14 cellular contexts compared by ENCODE assay signal in the genomic region with DNA sequence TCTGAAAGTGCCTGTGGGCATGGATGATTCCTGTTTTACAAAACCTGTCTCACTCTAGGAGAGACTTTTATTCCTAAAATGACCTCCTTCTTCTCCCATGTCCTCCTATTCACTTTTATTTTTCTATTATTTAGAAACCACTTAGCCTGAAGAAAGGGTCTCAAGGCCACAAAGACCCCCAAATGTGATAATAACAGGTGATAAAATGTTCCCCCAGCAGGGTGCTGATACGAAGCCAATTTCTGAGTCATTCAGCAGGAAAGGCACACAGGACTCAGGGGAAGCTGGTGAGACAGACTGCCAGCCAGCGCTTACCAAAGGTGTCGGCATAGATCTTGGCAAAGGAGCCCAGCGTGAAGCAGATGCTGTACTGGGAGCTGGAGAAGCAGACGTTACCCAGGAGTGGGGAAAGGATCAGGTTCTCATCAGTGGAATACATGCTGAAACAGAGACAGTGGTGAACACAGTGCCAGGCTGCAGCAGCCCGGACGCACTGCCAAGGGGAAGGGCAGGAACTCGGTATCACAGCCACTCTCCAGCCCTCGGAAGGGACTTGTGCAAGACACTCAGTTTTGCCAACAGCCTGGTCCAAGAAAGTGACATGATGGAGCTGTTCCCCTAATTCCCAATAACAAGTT. TPM values are rescaled to one million over a fixed set of nuclear protein-coding genes. Genes with fewer than 3 reads are reported as not detected.
DNase-seq lines count a peak whose midpoint lies in the region; ATAC-seq and TF ChIP-seq lines count a peak whose summit lies in the region.
"Had no signal": no experiment of that assay in that cellular context is flagged by ENCODE, and none has a peak within 500 bp of the region (broad histone marks: within the 10 kb centered on the region; RNA-seq: fewer than 3 reads in every experiment).

No MANE protein-coding gene starts in this region.

- peaks cover 0 to 89% of the 10 kb centered on the region in 2 donors for H3K36me3 ChIP-seq in adrenal gland (replicated peaks in 1 of 2)

- H3K27ac Mint-ChIP-seq in naive thymus-derived CD8-positive, alpha-beta T cell = peak overlapping the region in 1 of 10 donors; percentile 73
- H3K27ac Mint-ChIP-seq in activated CD4-positive, alpha-beta T cell treated with anti-CD3 and anti-CD28 coated beads, Interleukin-2, amount 10 ng/mL, durations not matched to agents 24 days and 14 days = no peak overlapping the region
- H3K27ac Mint-ChIP-seq: type B pancreatic cell had no signal

- POLR2A ChIA-PET in naive thymus-derived CD8-positive, alpha-beta T cell (lab: Charles Lee) = no interaction called here

- ATAC-seq in left colon = peak; percentile 21
- no peak for ATAC-seq in naive thymus-derived CD8-positive, alpha-beta T cell
- ATAC-seq in GM18868 (IDR thresholded peaks at IDR 0.05; ENCODE audit: unreplicated experiment) = no peak

- no peaks in the 10 kb centered on the region for H3K4me1 Mint-ChIP-seq in naive thymus-derived CD8-positive, alpha-beta T cell
- no peaks in the 10 kb centered on the region for H3K4me1 Mint-ChIP-seq in activated CD4-positive, alpha-beta T cell treated with anti-CD3 and anti-CD28 coated beads, Interleukin-2, amount 10 ng/mL, durations not matched to agents 24 days and 14 days

- no peaks in the 10 kb centered on the region for H3K9me3 ChIP-seq in adrenal gland (replicated peaks in 1 of 3)

- no peak for TF ChIP-seq POLR2A in adrenal gland (IDR thresholded peaks at IDR 0.05)

- no peak for TF ChIP-seq CTCF in adrenal gland (IDR thresholded peaks at IDR 0.05)

- 46 to 62% (median 59%) methylated on average over 6 to 9 of the region's 9 CpGs for WGBS in adrenal gland, 4 donors

- H3K27me3 ChIP-seq in adrenal gland = no peaks in the 10 kb centered on the region

- H3K4me3 ChIP-seq in adrenal gland = no peak overlapping the region

- peaks cover 0 to 91% (median 24%) of the 10 kb centered on the region in 3 donors for H3K36me3 Mint-ChIP-seq in naive thymus-derived CD8-positive, alpha-beta T cell
- H3K36me3 Mint-ChIP-seq in activated CD4-positive, alpha-beta T cell treated with anti-CD3 and anti-CD28 coated beads, Interleukin-2, amount 10 ng/mL, durations not matched to agents 24 days and 14 days (ENCODE audit: low read depth) = peaks cover 59% of the 10 kb centered on the region

- DNase-seq in A172 (ENCODE audit: low spot score) (peak; percentile 67), NCI-H146 treated with DMSO at 0.1 percent for 48 hours (lab: John Stamatoyannopoulos, UW; ENCODE audit: unreplicated experiment) (peak; percentile 96), adrenal gland (peak in 6 of 7 donors; percentile 38 to 74 (median 62)), left colon (peak in 1 of 2 donors; percentile 68), ecto neural progenitor cell (ENCODE audit: low spot score) (no peak)
- DNase-seq in naive thymus-derived CD8-positive, alpha-beta T cell = no peak
- no peak for DNase-seq in activated CD4-positive, alpha-beta T cell treated with anti-CD3 and anti-CD28 coated beads, Interleukin-2, amount 10 ng/mL, durations not matched to agents 24 days and 14 days
- DNase-seq: activated CD8-positive, alpha-beta memory T cell treated with anti-CD3 and anti-CD28 coated beads, Interleukin-2, amount 50 U/mL, for 4 hours; DMS153; H7; NCI-H187 treated with DMSO at 0.1 percent for 48 hours had no signal

- H3K27ac ChIP-seq in adrenal gland = peak overlapping the region in 1 of 5 donors; percentile 42

- H3K9me3 Mint-ChIP-seq in naive thymus-derived CD8-positive, alpha-beta T cell = no peaks in the 10 kb centered on the region
- H3K9me3 Mint-ChIP-seq in activated CD4-positive, alpha-beta T cell treated with anti-CD3 and anti-CD28 coated beads, Interleukin-2, amount 10 ng/mL, durations not matched to agents 24 days and 14 days = no peaks in the 10 kb centered on the region
- H3K9me3 Mint-ChIP-seq: type B pancreatic cell had no signal

- H3K4me1 ChIP-seq in adrenal gland (replicated peaks in 1 of 2) = peaks cover 0 to 5% of the 10 kb centered on the region in 2 donors

- no peaks in the 10 kb centered on the region for H3K27me3 Mint-ChIP-seq in naive thymus-derived CD8-positive, alpha-beta T cell
- H3K27me3 Mint-ChIP-seq in activated CD4-positive, alpha-beta T cell treated with anti-CD3 and anti-CD28 coated beads, Interleukin-2, amount 10 ng/mL, durations not matched to agents 24 days and 14 days = no peaks in the 10 kb centered on the region
- H3K27me3 Mint-ChIP-seq: type B pancreatic cell had no signal

- intact Hi-C loops in adrenal gland (cut with DNase I) (no loop called here), left colon (cut with DNase I, micrococcal nuclease) (no loop called here)
- intact Hi-C loops in activated CD4-positive, alpha-beta T cell treated with anti-CD3 and anti-CD28 coated beads, Interleukin-2, amount 10 ng/mL, durations not matched to agents 24 days and 14 days (cut with micrococcal nuclease) = no loop called here

- no peak overlapping the region for H3K4me3 Mint-ChIP-seq in naive thymus-derived CD8-positive, alpha-beta T cell
- H3K4me3 Mint-ChIP-seq in activated CD4-positive, alpha-beta T cell treated with anti-CD3 and anti-CD28 coated beads, Interleukin-2, amount 10 ng/mL, durations not matched to agents 24 days and 14 days = no peak overlapping the region
- H3K4me3 Mint-ChIP-seq: type B pancreatic cell had no signal

RNA-seq across cellular contexts. Expression of gene HIGD1B, which starts 24.6 kb away (rescaled TPM):
- total RNA-seq in A172 (2014; rRNA removed; shearing (Covaris generic)) = not detected in 2 replicates
- under 1 TPM in 1 of 8 donors, not detected in 7; 0.50 TPM for total RNA-seq in adrenal gland
- 1 to 10 TPM in 2 of 3 donors, not detected in 1; 1.7 to 7.1 TPM for polyA plus RNA-seq in adrenal gland
- total RNA-seq in left colon = 1 to 10 TPM in 1 of 2 donors, not detected in 1; 1.3 TPM
- total RNA-seq in naive thymus-derived CD8-positive, alpha-beta T cell = not detected
- under 1 TPM in 2 of 3 donors, not detected in 1; 0.35 to 0.75 TPM for polyA plus RNA-seq in naive thymus-derived CD8-positive, alpha-beta T cell
- total RNA-seq in activated CD4-positive, alpha-beta T cell treated with anti-CD3 and anti-CD28 coated beads, Interleukin-2, amount 10 ng/mL, durations not matched to agents 24 days and 14 days = not detected in 2 replicates
- total RNA-seq: H7 had no signal
- polyA plus RNA-seq: AG04450 had no signal

RNA-seq across cellular contexts. Expression of gene EFTUD2, which starts 27.0 kb away (rescaled TPM):
- 185 and 215 TPM in 2 replicates for total RNA-seq in A172 (2014; rRNA removed; shearing (Covaris generic))
- 100 to 1,000 TPM in 2 of 8 donors, 10 to 100 TPM in 6; 51.2 to 104 (median 87.2) TPM for total RNA-seq in adrenal gland
- 100 to 1,000 TPM in 1 of 3 donors, 10 to 100 TPM in 2; 30.5 to 122 (median 45.8) TPM for polyA plus RNA-seq in adrenal gland
- 10 to 100 TPM; 72.6 to 77.5 TPM for total RNA-seq in left colon
- 100 to 1,000 TPM; 101 to 113 TPM for total RNA-seq in naive thymus-derived CD8-positive, alpha-beta T cell
- 10 to 100 TPM; 57.0 to 79.0 (median 68.3) TPM for polyA plus RNA-seq in naive thymus-derived CD8-positive, alpha-beta T cell
- 244 and 262 TPM in 2 replicates for total RNA-seq in activated CD4-positive, alpha-beta T cell treated with anti-CD3 and anti-CD28 coated beads, Interleukin-2, amount 10 ng/mL, durations not matched to agents 24 days and 14 days

RNA-seq across cellular contexts. Expression of gene GJC1, which starts 42.2 kb away (rescaled TPM):
- 89.1 and 114 TPM in 2 replicates for total RNA-seq in A172 (2014; rRNA removed; shearing (Covaris generic))
- total RNA-seq in adrenal gland (1 to 10 TPM in 6 of 8 donors, under 1 TPM in 2; 0.69 to 2.8 (median 2.4) TPM), left colon (10 to 100 TPM in 1 of 2 donors, under 1 TPM in 1; 0.95 to 18.6 TPM)
- polyA plus RNA-seq in adrenal gland = 1 to 10 TPM; 1.0 to 1.5 (median 1.1) TPM
- total RNA-seq in naive thymus-derived CD8-positive, alpha-beta T cell = not detected
- polyA plus RNA-seq in naive thymus-derived CD8-positive, alpha-beta T cell = not detected
- total RNA-seq in activated CD4-positive, alpha-beta T cell treated with anti-CD3 and anti-CD28 coated beads, Interleukin-2, amount 10 ng/mL, durations not matched to agents 24 days and 14 days = 6.1 and 7.5 TPM in 2 replicates

RNA-seq across cellular contexts. Expression of gene GFAP, which starts 43.0 kb away (rescaled TPM):
- not detected in 2 replicates for total RNA-seq in A172 (2014; rRNA removed; shearing (Covaris generic))
- 1 to 10 TPM in 6 of 8 donors, under 1 TPM in 1, not detected in 1; 0.88 to 9.1 (median 1.6) TPM for total RNA-seq in adrenal gland
- 1 to 10 TPM in 1 of 3 donors, under 1 TPM in 2; 0.62 to 3.2 (median 0.98) TPM for polyA plus RNA-seq in adrenal gland
- total RNA-seq in left colon = under 1 TPM; 0.11 to 0.37 TPM
- total RNA-seq in naive thymus-derived CD8-positive, alpha-beta T cell = not detected
- polyA plus RNA-seq in naive thymus-derived CD8-positive, alpha-beta T cell = under 1 TPM in 2 of 3 donors, not detected in 1; 0.06 to 0.24 TPM
- total RNA-seq in activated CD4-positive, alpha-beta T cell treated with anti-CD3 and anti-CD28 coated beads, Interleukin-2, amount 10 ng/mL, durations not matched to agents 24 days and 14 days = not detected in 2 replicates

Comparison
In these comparisons a context has a peak if more than half of its experiments do, and no peak if none do; other contexts are left out.
1. DNase-seq: peak in A172 (single experiment), NCI-H146 treated with DMSO at 0.1 percent for 48 hours (single experiment) and adrenal gland (6 of 7); none in naive thymus-derived CD8-positive, alpha-beta T cell (0 of 10), ecto neural progenitor cell (single experiment) and activated CD4-positive, alpha-beta T cell treated with anti-CD3 and anti-CD28 coated beads, Interleukin-2, amount 10 ng/mL, durations not matched to agents 24 days and 14 days (single experiment).